In the genomic region with DNA sequence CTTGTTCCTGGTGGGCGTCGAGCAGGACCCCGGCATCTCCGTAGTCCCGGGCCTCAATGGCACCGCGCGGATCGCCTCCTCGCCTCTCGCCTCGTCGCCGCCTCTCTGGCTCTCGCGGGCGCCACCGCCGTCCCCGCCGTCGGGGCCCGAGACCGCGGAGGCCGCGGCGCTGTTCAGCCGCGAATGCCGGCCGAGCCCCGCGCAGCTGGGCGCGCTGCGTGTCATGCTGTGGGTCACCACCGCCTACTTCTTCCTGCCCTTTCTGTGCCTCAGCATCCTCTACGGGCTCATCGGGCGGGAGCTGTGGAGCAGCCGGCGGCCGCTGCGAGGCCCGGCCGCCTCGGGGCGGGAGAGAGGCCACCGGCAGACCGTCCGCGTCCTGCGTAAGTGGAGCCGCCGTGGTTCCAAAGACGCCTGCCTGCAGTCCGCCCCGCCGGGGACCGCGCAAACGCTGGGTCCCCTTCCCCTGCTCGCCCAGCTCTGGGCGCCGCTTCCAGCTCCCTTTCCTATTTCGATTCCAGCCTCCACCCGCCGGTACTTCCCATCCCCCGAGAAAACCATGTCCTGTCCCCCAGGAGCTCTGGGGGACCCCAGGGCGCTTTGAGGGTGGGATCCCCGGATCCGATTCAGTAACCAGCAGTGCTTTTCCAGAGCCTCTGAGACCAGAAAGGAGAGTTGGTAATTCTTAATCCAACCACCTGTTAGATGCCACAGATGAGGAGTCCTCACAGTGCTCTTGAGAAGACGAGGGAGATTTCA, we compare ENCODE assay signal across 11 cellular contexts. TPM values are rescaled to one million over a fixed set of nuclear protein-coding genes. Genes with fewer than 3 reads are reported as not detected.
DNase-seq lines count a peak whose midpoint lies in the region; ATAC-seq lines count a peak whose summit lies in the region.
"Had no signal": no experiment of that assay in that cellular context is flagged by ENCODE, and none has a peak within 500 bp of the region (broad histone marks: within the 10 kb centered on the region; RNA-seq: fewer than 3 reads in every experiment).

No MANE protein-coding gene starts in this region.

- no peaks in the 10 kb centered on the region for H3K36me3 Mint-ChIP-seq in activated CD4-positive, alpha-beta T cell treated with anti-CD3 and anti-CD28 coated beads for 36 hours (ENCODE audit: low read depth)
- H3K36me3 Mint-ChIP-seq in activated T-helper 1 cell treated with anti-CD3 and anti-CD28 coated beads, Interleukin-12 subunit alpha, Interleukin-12 subunit beta, Interleukin-2, Interleukin-4 antibody, amounts not matched to agents 30 ng/mL and 10 ng/mL and 1 ng/mL, durations not matched to agents 14 hours and 24 hours and 36 hours (ENCODE audit: low read depth), result no peaks in the 10 kb centered on the region

- peaks cover 98% of the 10 kb centered on the region for H3K27me3 ChIP-seq in iPS-20b (ENCODE audit: insufficient read depth, low read length)

- H3K36me3 ChIP-seq in iPS-20b (ENCODE audit: insufficient read depth, low read depth, low read length), result no peaks in the 10 kb centered on the region
- H3K36me3 ChIP-seq: pancreas had no signal

- peak; percentile 48 for DNase-seq in activated CD4-positive, alpha-beta T cell treated with anti-CD3 and anti-CD28 coated beads for 36 hours
- no peak for DNase-seq in activated CD4-positive, alpha-beta T cell treated with anti-CD3 and anti-CD28 coated beads, Interleukin-2, amount 50 U/mL, for 4 hours
- no peak for DNase-seq in activated T-helper 1 cell treated with anti-CD3 and anti-CD28 coated beads, Interleukin-12 subunit alpha, Interleukin-12 subunit beta, Interleukin-2, Interleukin-4 antibody, amounts not matched to agents 30 ng/mL and 10 ng/mL and 1 ng/mL, durations not matched to agents 14 hours and 24 hours and 36 hours (ENCODE audit: low spot score)
- peak; percentile 18 to 26 for DNase-seq in stimulated activated naive CD8-positive, alpha-beta T cell treated with anti-CD3 and anti-CD28 coated beads, Interleukin-15, amount 100 ng/mL, for 72 hours
- DNase-seq in NCI-H226, result no peak
- no peak for DNase-seq in NCI-H1092 (lab: John Stamatoyannopoulos, UW)
- DNase-seq: amniotic stem cell had no signal

- H3K27ac Mint-ChIP-seq in activated CD4-positive, alpha-beta T cell treated with anti-CD3 and anti-CD28 coated beads for 36 hours, result no peak overlapping the region
- no peak overlapping the region for H3K27ac Mint-ChIP-seq in activated T-helper 1 cell treated with anti-CD3 and anti-CD28 coated beads, Interleukin-12 subunit alpha, Interleukin-12 subunit beta, Interleukin-2, Interleukin-4 antibody, amounts not matched to agents 30 ng/mL and 10 ng/mL and 1 ng/mL, durations not matched to agents 14 hours and 24 hours and 36 hours
- no peak overlapping the region for H3K27ac Mint-ChIP-seq in stimulated activated naive CD8-positive, alpha-beta T cell treated with anti-CD3 and anti-CD28 coated beads, Interleukin-15, amount 100 ng/mL, for 72 hours

- H3K4me3 Mint-ChIP-seq in activated CD4-positive, alpha-beta T cell treated with anti-CD3 and anti-CD28 coated beads for 36 hours, result peak overlapping the region; percentile 41
- peak overlapping the region; percentile 56 for H3K4me3 Mint-ChIP-seq in activated T-helper 1 cell treated with anti-CD3 and anti-CD28 coated beads, Interleukin-12 subunit alpha, Interleukin-12 subunit beta, Interleukin-2, Interleukin-4 antibody, amounts not matched to agents 30 ng/mL and 10 ng/mL and 1 ng/mL, durations not matched to agents 14 hours and 24 hours and 36 hours
- H3K4me3 Mint-ChIP-seq in stimulated activated naive CD8-positive, alpha-beta T cell treated with anti-CD3 and anti-CD28 coated beads, Interleukin-15, amount 100 ng/mL, for 72 hours, result peak overlapping the region; percentile 76 to 83

- no peaks in the 10 kb centered on the region for H3K9me3 Mint-ChIP-seq in activated CD4-positive, alpha-beta T cell treated with anti-CD3 and anti-CD28 coated beads for 36 hours (ENCODE audit: low read depth)
- H3K9me3 Mint-ChIP-seq in activated T-helper 1 cell treated with anti-CD3 and anti-CD28 coated beads, Interleukin-12 subunit alpha, Interleukin-12 subunit beta, Interleukin-2, Interleukin-4 antibody, amounts not matched to agents 30 ng/mL and 10 ng/mL and 1 ng/mL, durations not matched to agents 14 hours and 24 hours and 36 hours, result no peaks in the 10 kb centered on the region
- no peaks in the 10 kb centered on the region for H3K9me3 Mint-ChIP-seq in stimulated activated naive CD8-positive, alpha-beta T cell treated with anti-CD3 and anti-CD28 coated beads, Interleukin-15, amount 100 ng/mL, for 72 hours

- H3K9ac ChIP-seq in iPS-20b (ENCODE audit: low read depth, low read length), result no peak overlapping the region

- H3K4me3 ChIP-seq in iPS-20b (ENCODE audit: low read length), result peak overlapping the region; percentile 47; the same call in 1 of the 2 replicates

- H3K4me1 ChIP-seq in iPS-20b (ENCODE audit: insufficient read depth, low read length), result peaks cover 3% of the 10 kb centered on the region; the same call in 1 of the 2 replicates

- peaks cover 4% of the 10 kb centered on the region for H3K4me1 Mint-ChIP-seq in activated CD4-positive, alpha-beta T cell treated with anti-CD3 and anti-CD28 coated beads for 36 hours
- peaks cover 14% of the 10 kb centered on the region for H3K4me1 Mint-ChIP-seq in activated T-helper 1 cell treated with anti-CD3 and anti-CD28 coated beads, Interleukin-12 subunit alpha, Interleukin-12 subunit beta, Interleukin-2, Interleukin-4 antibody, amounts not matched to agents 30 ng/mL and 10 ng/mL and 1 ng/mL, durations not matched to agents 14 hours and 24 hours and 36 hours (ENCODE audit: low read depth)
- H3K4me1 Mint-ChIP-seq in stimulated activated naive CD8-positive, alpha-beta T cell treated with anti-CD3 and anti-CD28 coated beads, Interleukin-15, amount 100 ng/mL, for 72 hours, result peaks cover 13% of the 10 kb centered on the region

- POLR2A ChIA-PET in activated CD4-positive, alpha-beta T cell treated with anti-CD3 and anti-CD28 coated beads for 36 hours (lab: Charles Lee), result no interaction called here

- peaks cover 59% of the 10 kb centered on the region for H3K27me3 Mint-ChIP-seq in activated CD4-positive, alpha-beta T cell treated with anti-CD3 and anti-CD28 coated beads for 36 hours
- H3K27me3 Mint-ChIP-seq in activated T-helper 1 cell treated with anti-CD3 and anti-CD28 coated beads, Interleukin-12 subunit alpha, Interleukin-12 subunit beta, Interleukin-2, Interleukin-4 antibody, amounts not matched to agents 30 ng/mL and 10 ng/mL and 1 ng/mL, durations not matched to agents 14 hours and 24 hours and 36 hours (ENCODE audit: insufficient read depth), result peaks cover 67% of the 10 kb centered on the region
- H3K27me3 Mint-ChIP-seq in stimulated activated naive CD8-positive, alpha-beta T cell treated with anti-CD3 and anti-CD28 coated beads, Interleukin-15, amount 100 ng/mL, for 72 hours, result peaks cover 85% of the 10 kb centered on the region

- intact Hi-C loops in activated CD4-positive, alpha-beta T cell treated with anti-CD3 and anti-CD28 coated beads for 36 hours (cut with DNase I, micrococcal nuclease), result no loop called here
- intact Hi-C loops in activated T-helper 1 cell treated with anti-CD3 and anti-CD28 coated beads, Interleukin-12 subunit alpha, Interleukin-12 subunit beta, Interleukin-2, Interleukin-4 antibody, amounts not matched to agents 30 ng/mL and 10 ng/mL and 1 ng/mL, durations not matched to agents 14 hours and 24 hours and 36 hours (cut with micrococcal nuclease), result no loop called here

- H3K9me3 ChIP-seq in iPS-20b (ENCODE audit: insufficient read depth, low read depth, low read length), result no peaks in the 10 kb centered on the region
- H3K9me3 ChIP-seq: pancreas had no signal

- CTCF ChIA-PET in activated CD4-positive, alpha-beta T cell treated with anti-CD3 and anti-CD28 coated beads for 36 hours (lab: Charles Lee), result interaction anchor here (1.0 kb wide), 1 partner anchor 59 kb away, joined by 4 read pairs; no protein-coding TSS in a partner anchor

- H3K27ac ChIP-seq in iPS-20b (ENCODE audit: low read length), result no peak overlapping the region
- H3K27ac ChIP-seq: pancreas had no signal

- peak; percentile 48 for ATAC-seq in activated CD4-positive, alpha-beta T cell treated with anti-CD3 and anti-CD28 coated beads for 36 hours
- ATAC-seq in stimulated activated naive CD8-positive, alpha-beta T cell treated with anti-CD3 and anti-CD28 coated beads, Interleukin-15, amount 100 ng/mL, for 72 hours, result peak; percentile 38
- no peak for ATAC-seq in HG03439 (IDR thresholded peaks at IDR 0.05; ENCODE audit: unreplicated experiment)

RNA-seq across cellular contexts. Expression of gene MLNR, which starts 0.9 kb away (rescaled TPM):
- total RNA-seq in activated CD4-positive, alpha-beta T cell treated with anti-CD3 and anti-CD28 coated beads for 36 hours, result not detected
- total RNA-seq in activated T-helper 1 cell treated with anti-CD3 and anti-CD28 coated beads, Interleukin-12 subunit alpha, Interleukin-12 subunit beta, Interleukin-2, Interleukin-4 antibody, amounts not matched to agents 30 ng/mL and 10 ng/mL and 1 ng/mL, durations not matched to agents 14 hours and 24 hours and 36 hours, result not detected in 2 replicates
- total RNA-seq: NCI-H460, pancreas had no signal

RNA-seq across cellular contexts. Expression of gene CDADC1, which starts 26.7 kb away (rescaled TPM):
- total RNA-seq in activated CD4-positive, alpha-beta T cell treated with anti-CD3 and anti-CD28 coated beads for 36 hours, result 1 to 10 TPM; 8.5 to 9.7 TPM
- 8.1 and 9.5 TPM in 2 replicates for total RNA-seq in activated T-helper 1 cell treated with anti-CD3 and anti-CD28 coated beads, Interleukin-12 subunit alpha, Interleukin-12 subunit beta, Interleukin-2, Interleukin-4 antibody, amounts not matched to agents 30 ng/mL and 10 ng/mL and 1 ng/mL, durations not matched to agents 14 hours and 24 hours and 36 hours

Comparison
In these comparisons a context has a peak if more than half of its experiments do, and no peak if none do; other contexts are left out.
1. DNase-seq: peak in activated CD4-positive, alpha-beta T cell treated with anti-CD3 and anti-CD28 coated beads for 36 hours (single experiment) and stimulated activated naive CD8-positive, alpha-beta T cell treated with anti-CD3 and anti-CD28 coated beads, Interleukin-15, amount 100 ng/mL, for 72 hours (2 of 2); none in activated CD4-positive, alpha-beta T cell treated with anti-CD3 and anti-CD28 coated beads, Interleukin-2, amount 50 U/mL, for 4 hours (0 of 2), activated T-helper 1 cell treated with anti-CD3 and anti-CD28 coated beads, Interleukin-12 subunit alpha, Interleukin-12 subunit beta, Interleukin-2, Interleukin-4 antibody, amounts not matched to agents 30 ng/mL and 10 ng/mL and 1 ng/mL, durations not matched to agents 14 hours and 24 hours and 36 hours (single experiment), NCI-H226 (single experiment) and NCI-H1092 (single experiment).
2. Peak in every context shown above with its lines, with median percentiles within 50 percentile points of each other: H3K4me3 Mint-ChIP-seq.